In the genomic region with DNA sequence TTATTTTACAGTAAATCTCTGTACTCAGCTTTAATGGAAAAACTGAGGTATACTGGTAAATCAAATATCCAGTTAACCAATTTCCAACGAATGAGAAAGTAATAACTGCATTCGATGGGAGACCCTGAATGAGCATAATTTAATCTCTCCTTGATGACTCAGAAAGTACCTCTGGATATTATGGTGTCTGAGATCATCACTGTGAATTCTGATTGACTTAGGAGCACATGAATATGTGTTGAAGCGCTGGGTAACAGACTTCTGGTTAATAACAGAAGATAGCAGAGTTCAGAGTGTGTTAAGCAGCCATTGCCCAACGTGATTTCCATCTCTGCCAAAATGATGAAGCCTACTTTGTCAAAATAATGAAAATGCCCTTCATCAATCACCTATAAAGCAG, we compare ENCODE assay signal across 1 cellular context.
TF ChIP-seq lines count a peak whose summit lies in the region.

No MANE protein-coding gene starts in this region.

TF ChIP-seq in SK-N-SH treated with all-trans-retinoic acid at 6 μM for 48 hours, 23 proteins besides CTCF, POLR2A, EP300 and RAD21 (continued from another document):
- TF ChIP-seq, protein P1, sequence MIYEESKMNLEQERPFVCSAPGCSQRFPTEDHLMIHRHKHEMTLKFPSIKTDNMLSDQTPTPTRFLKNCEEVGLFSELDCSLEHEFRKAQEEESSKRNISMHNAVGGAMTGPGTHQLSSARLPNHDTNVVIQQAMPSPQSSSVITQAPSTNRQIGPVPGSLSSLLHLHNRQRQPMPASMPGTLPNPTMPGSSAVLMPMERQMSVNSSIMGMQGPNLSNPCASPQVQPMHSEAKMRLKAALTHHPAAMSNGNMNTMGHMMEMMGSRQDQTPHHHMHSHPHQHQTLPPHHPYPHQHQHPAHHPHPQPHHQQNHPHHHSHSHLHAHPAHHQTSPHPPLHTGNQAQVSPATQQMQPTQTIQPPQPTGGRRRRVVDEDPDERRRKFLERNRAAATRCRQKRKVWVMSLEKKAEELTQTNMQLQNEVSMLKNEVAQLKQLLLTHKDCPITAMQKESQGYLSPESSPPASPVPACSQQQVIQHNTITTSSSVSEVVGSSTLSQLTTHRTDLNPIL (CRISPR knock-in tag; IDR thresholded peaks at IDR 0.05; ENCODE audit: low read depth) = peak; percentile 78; the same call in 1 of the 2 replicates
- no peak for TF ChIP-seq CSDC2 (CRISPR knock-in tag; IDR thresholded peaks at IDR 0.05)
- no peak for TF ChIP-seq ESRRG (CRISPR knock-in tag; IDR thresholded peaks at IDR 0.05)
